11 cellular contexts compared by ENCODE assay signal in the genomic region with DNA sequence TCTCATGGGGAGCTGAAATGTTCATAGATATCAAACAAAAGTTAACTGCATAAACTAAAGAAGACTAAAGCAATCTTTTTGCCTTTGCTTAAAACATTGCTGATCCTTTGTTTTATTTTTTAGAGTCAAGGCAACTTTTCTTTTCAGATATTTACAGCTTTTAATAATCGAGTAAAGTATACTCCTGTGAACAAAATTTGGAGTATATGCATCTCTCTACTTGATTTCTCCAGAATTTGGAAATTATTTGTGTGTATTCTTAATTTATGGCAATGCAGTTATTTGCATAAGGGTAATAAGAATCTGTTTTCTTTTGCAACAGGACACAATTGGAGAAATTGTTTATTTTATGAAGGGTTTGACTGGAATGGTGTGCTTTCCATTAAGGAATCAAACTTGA. TPM values are rescaled to one million over a fixed set of nuclear protein-coding genes. Genes with fewer than 3 reads are reported as not detected.
"Had no signal": no experiment of that assay in that cellular context is flagged by ENCODE, and none has a peak within 500 bp of the region (broad histone marks: within the 10 kb centered on the region; RNA-seq: fewer than 3 reads in every experiment).

No MANE protein-coding gene starts in this region.

- H2AFZ ChIP-seq: GM23248 had no signal

- H3K4me2 ChIP-seq: KMS-11 had no signal

- H3K4me3 ChIP-seq: GM23248, HAP-1 had no signal

- H3K9ac ChIP-seq: GM23248, KMS-11 had no signal

- H3K9me3 ChIP-seq: HAP-1 had no signal

- H3K36me3 ChIP-seq: HAP-1 had no signal

- DNase-seq: GM23248, GOT3, H7, IMR-90, KBM-7 had no signal

- FAIRE-seq: HTR-8/SVneo had no signal

- H3K27ac ChIP-seq: GM23248, KMS-11 had no signal

- ATAC-seq: HCT116 had no signal

- H3K4me1 ChIP-seq: HAP-1 had no signal

RNA-seq across cellular contexts. Expression of gene AQP10, which starts 4.2 kb away (rescaled TPM):
- total RNA-seq: GM23248, H4, H7, HT-29, IMR-90 had no signal
- polyA plus RNA-seq: GM23248, IMR-90 had no signal
